ENCODE assay signal across 14 cellular contexts in the genomic region with DNA sequence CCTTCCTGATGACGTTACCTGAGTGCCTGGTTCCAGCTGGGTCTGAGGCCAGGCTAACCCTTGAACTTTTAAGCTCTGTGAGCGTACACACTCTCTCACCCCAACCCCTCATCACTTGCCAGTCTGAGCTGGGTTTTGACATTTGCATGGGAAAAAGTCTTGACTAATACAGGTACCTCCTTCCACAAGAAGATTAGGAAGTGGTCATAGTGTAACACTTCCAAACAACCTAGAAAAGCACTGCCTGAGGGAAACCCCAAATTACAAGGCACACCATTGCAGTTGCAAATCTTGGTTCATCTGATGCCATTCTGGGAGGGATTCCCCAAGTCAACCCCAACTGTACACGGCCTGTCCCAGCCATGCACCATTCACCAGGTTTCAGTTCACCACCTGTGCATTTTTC.
DNase-seq lines count a peak whose midpoint lies in the region; ATAC-seq and TF ChIP-seq lines count a peak whose summit lies in the region.
"Had no signal": no experiment of that assay in that cellular context is flagged by ENCODE, and none has a peak within 500 bp of the region (broad histone marks: within the 10 kb centered on the region; RNA-seq: fewer than 3 reads in every experiment).

No MANE protein-coding gene starts in this region.

- no peaks in the 10 kb centered on the region for H3K27me3 ChIP-seq in CD4-positive, alpha-beta T cell (ENCODE audit: control insufficient read depth, insufficient read depth, low read length)
- H3K27me3 ChIP-seq in Karpas-422 (ENCODE audit: low read length), result no peaks in the 10 kb centered on the region
- H3K27me3 ChIP-seq in adrenal gland, result no peaks in the 10 kb centered on the region
- H3K27me3 ChIP-seq: ovary had no signal

- peaks cover 5% of the 10 kb centered on the region; the same call in 1 of the 2 replicates for H4K20me1 ChIP-seq in Karpas-422 (ENCODE audit: insufficient read depth, low read depth, low read length)

- H3K9me3 Mint-ChIP-seq in CD4-positive, alpha-beta T cell, result peaks cover 2% of the 10 kb centered on the region

- H3K4me3 ChIP-seq in Karpas-422 (ENCODE audit: low read length), result no peak overlapping the region
- H3K4me3 ChIP-seq in adrenal gland, result no peak overlapping the region
- H3K4me3 ChIP-seq: ovary had no signal

- H2AFZ ChIP-seq in Karpas-422 (ENCODE audit: low read length), result no peak overlapping the region

- no peak for TF ChIP-seq CTCF in CD4-positive, alpha-beta T cell (IDR thresholded peaks at IDR 0.05)
- no peak for TF ChIP-seq CTCF in GM10248 (IDR thresholded peaks at IDR 0.05; ENCODE audit: control extremely low read depth, extremely low read depth, low read depth, missing control alignments)
- no peak for TF ChIP-seq CTCF in adrenal gland (IDR thresholded peaks at IDR 0.05)

- POLR2A ChIA-PET in CD4-positive, alpha-beta T cell (lab: Charles Lee), result interaction anchor here (1.3 kb wide), 1 partner anchor 48 kb away, joined by 3 read pairs; no protein-coding TSS in a partner anchor
- POLR2A ChIA-PET in GM10248 (lab: Yijun Ruan, JAX), result no interaction called here

- intact Hi-C loops in CD4-positive, alpha-beta T cell (cut with DNase I, micrococcal nuclease), result no loop called here
- intact Hi-C loops in adrenal gland (cut with DNase I), result no loop called here

- no peak overlapping the region for H3K27ac ChIP-seq in CD4-positive, alpha-beta T cell (ENCODE audit: low read depth, low read length)
- H3K27ac ChIP-seq in Karpas-422 (ENCODE audit: low read length) (peak overlapping the region; percentile 53; the same call in 1 of the 2 replicates), adrenal gland (no peak overlapping the region)
- H3K27ac ChIP-seq: C4-2B, ovary had no signal

- H3K36me3 ChIP-seq in Karpas-422 (ENCODE audit: insufficient read depth, low read length) (peaks cover 21% of the 10 kb centered on the region), adrenal gland (replicated peaks in 1 of 2) (no peaks in the 10 kb centered on the region)
- H3K36me3 ChIP-seq: ovary had no signal

- H3K9me2 ChIP-seq in Karpas-422 (replicated peaks; ENCODE audit: insufficient read depth, low read length), result no peaks in the 10 kb centered on the region

- H3K79me2 ChIP-seq in Karpas-422 (ENCODE audit: low read length), result peaks cover 94% of the 10 kb centered on the region

- H3K36me3 Mint-ChIP-seq in CD4-positive, alpha-beta T cell (ENCODE audit: low read depth), result peaks cover 59% of the 10 kb centered on the region

- H3K4me1 Mint-ChIP-seq in CD4-positive, alpha-beta T cell (ENCODE audit: low read depth), result peaks cover 92% of the 10 kb centered on the region

- H3K4me1 ChIP-seq in Karpas-422 (ENCODE audit: low read length) (peaks cover 78% of the 10 kb centered on the region), adrenal gland (replicated peaks in 1 of 2) (no peaks in the 10 kb centered on the region)

- no peaks in the 10 kb centered on the region for H3K9me3 ChIP-seq in CD4-positive, alpha-beta T cell (ENCODE audit: control insufficient read depth, low read length)
- no peaks in the 10 kb centered on the region for H3K9me3 ChIP-seq in Karpas-422 (ENCODE audit: low read length)
- no peaks in the 10 kb centered on the region for H3K9me3 ChIP-seq in adrenal gland (replicated peaks in 1 of 3)
- H3K9me3 ChIP-seq: ovary had no signal

- no peak overlapping the region for H3K4me2 ChIP-seq in Karpas-422 (ENCODE audit: low read depth, low read length, poor library complexity, severe bottlenecking)

- H3K9ac ChIP-seq in Karpas-422 (ENCODE audit: low read length), result no peak overlapping the region

- no peaks in the 10 kb centered on the region for H3K27me3 Mint-ChIP-seq in CD4-positive, alpha-beta T cell

- TF ChIP-seq POLR2A in adrenal gland (IDR thresholded peaks at IDR 0.05), result no peak

- peak overlapping the region; percentile 86 for H3K27ac Mint-ChIP-seq in CD4-positive, alpha-beta T cell

- CTCF ChIA-PET in CD4-positive, alpha-beta T cell (lab: Charles Lee), result interaction anchor here (0.7 to 1.7 kb wide), 2 partner anchors 18 to 460 kb away, joined by 3 read pairs; no protein-coding TSS in a partner anchor
- CTCF ChIA-PET in GM10248 (lab: Yijun Ruan, JAX), result interaction anchor here (1.1 to 1.2 kb wide), 2 partner anchors 12 to 77 kb away, joined by 3 read pairs; no protein-coding TSS in a partner anchor

- DNase-seq in CD4-positive, alpha-beta T cell, result no peak
- DNase-seq in GM10248 (ENCODE audit: extremely low spot score) (peak; percentile 17), Karpas-422 (no peak), left lobe of liver (ENCODE audit: low spot score) (no peak), foreskin melanocyte (no peak), adrenal gland (no peak)
- DNase-seq: activated gamma-delta T cell, mammary epithelial cell, NCI-H1048, NCI-H510A, ovary, T1000 had no signal

- ATAC-seq in CD4-positive, alpha-beta T cell (ENCODE audit: poor library complexity), result no peak
- ATAC-seq in left lobe of liver (peak; percentile 92), HG02884 (IDR thresholded peaks at IDR 0.05; ENCODE audit: unreplicated experiment) (no peak)

- peak overlapping the region; percentile 52 for H3K4me3 Mint-ChIP-seq in CD4-positive, alpha-beta T cell

- WGBS in adrenal gland, 4 donors, result 93 to 98% (median 94%) methylated on average over 3 of the region's 3 CpGs
